ENCODE assay signal across 27 cellular contexts in the genomic region with DNA sequence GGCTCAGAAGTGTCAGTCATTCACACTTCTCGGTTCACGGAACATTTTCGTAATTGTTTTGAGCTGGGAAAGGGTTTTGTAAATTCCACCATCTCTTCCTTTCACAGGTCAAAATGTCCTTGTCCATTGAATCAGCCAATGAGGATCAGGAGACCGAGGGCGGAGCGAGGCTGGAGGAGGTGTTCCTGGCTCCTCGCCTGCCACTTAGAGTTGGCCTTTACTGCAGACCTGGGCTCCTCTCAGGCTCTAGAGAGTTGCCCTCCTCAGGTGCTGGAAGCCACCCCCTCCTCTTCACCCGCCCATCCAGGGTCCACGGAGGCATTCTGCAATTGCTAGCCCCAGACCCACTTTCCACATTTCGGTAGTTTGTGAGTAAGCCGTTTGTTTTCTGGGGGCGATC.
"Had no signal": no experiment of that assay in that cellular context is flagged by ENCODE, and none has a peak within 500 bp of the region (broad histone marks: within the 10 kb centered on the region; RNA-seq: fewer than 3 reads in every experiment).

No MANE protein-coding gene starts in this region.

- H3K4me3 ChIP-seq: dorsolateral prefrontal cortex, heart right ventricle, lower lobe of right lung, prostate gland, right atrium auricular region, sigmoid colon, testis, tibial artery had no signal

- H3K4me1 Mint-ChIP-seq: immature natural killer cell; natural killer cell; stimulated activated effector memory CD8-positive, alpha-beta T cell treated with anti-CD3 and anti-CD28 coated beads, Interleukin-12 subunit alpha, Interleukin-12 subunit beta, amount 100 ng/mL, for 72 hours had no signal

- ATAC-seq: esophagus mucosa; foreskin keratinocyte; heart right ventricle; left ventricle myocardium superior; lower lobe of right lung; natural killer cell; stimulated activated effector memory CD8-positive, alpha-beta T cell treated with anti-CD3 and anti-CD28 coated beads, Interleukin-12 subunit alpha, Interleukin-12 subunit beta, amount 100 ng/mL, for 72 hours; stimulated activated naive CD8-positive, alpha-beta T cell treated with anti-CD3 and anti-CD28 coated beads, Interleukin-15, Interleukin-2, amounts not matched to agents 100 U/mL and 50 U/mL, for 24 hours had no signal

- H3K36me3 Mint-ChIP-seq: immature natural killer cell; natural killer cell; stimulated activated effector memory CD8-positive, alpha-beta T cell treated with anti-CD3 and anti-CD28 coated beads, Interleukin-12 subunit alpha, Interleukin-12 subunit beta, amount 100 ng/mL, for 72 hours; type B pancreatic cell had no signal

- DNase-seq: dorsolateral prefrontal cortex; effector CD4-positive, alpha-beta T cell; endodermal cell; foreskin keratinocyte; glutamatergic neuron; heart right ventricle; hippocampal formation; immature natural killer cell; left ventricle myocardium superior; lower lobe of right lung; natural killer cell; sigmoid colon; stimulated activated CD4-positive, alpha-beta T cell treated with anti-CD3 and anti-CD28 coated beads, Interleukin-2, amount 100 ng/mL, for 24 hours; stimulated activated CD4-positive, alpha-beta T cell treated with anti-CD3 and anti-CD28 coated beads, Interleukin-4, amount 100 ng/mL, for 24 hours; stimulated activated naive CD8-positive, alpha-beta T cell treated with anti-CD3 and anti-CD28 coated beads, Interleukin-15, Interleukin-2, amounts not matched to agents 100 U/mL and 50 U/mL, for 24 hours; substantia nigra; testis; tibial artery had no signal

- H3K36me3 ChIP-seq: heart right ventricle, lower lobe of right lung, neutrophil, prostate gland, right atrium auricular region, sigmoid colon, tibial artery had no signal

- H3K27ac ChIP-seq: dorsolateral prefrontal cortex, epithelial cell of prostate, foreskin keratinocyte, heart right ventricle, lower lobe of right lung, neutrophil, prostate gland, right atrium auricular region, sigmoid colon, testis, tibial artery had no signal

- H3K9me3 Mint-ChIP-seq: endodermal cell, type B pancreatic cell had no signal

- H3K27ac Mint-ChIP-seq: endodermal cell; immature natural killer cell; natural killer cell; stimulated activated effector memory CD8-positive, alpha-beta T cell treated with anti-CD3 and anti-CD28 coated beads, Interleukin-12 subunit alpha, Interleukin-12 subunit beta, amount 100 ng/mL, for 72 hours; type B pancreatic cell had no signal

- H3K4me3 Mint-ChIP-seq: endodermal cell; immature natural killer cell; natural killer cell; stimulated activated effector memory CD8-positive, alpha-beta T cell treated with anti-CD3 and anti-CD28 coated beads, Interleukin-12 subunit alpha, Interleukin-12 subunit beta, amount 100 ng/mL, for 72 hours; type B pancreatic cell had no signal

- H3K9me3 ChIP-seq: heart right ventricle, lower lobe of right lung, neutrophil, prostate gland, right atrium auricular region, sigmoid colon, testis, tibial artery had no signal

- H3K27me3 ChIP-seq: dorsolateral prefrontal cortex, foreskin keratinocyte, heart right ventricle, neutrophil, right atrium auricular region, sigmoid colon, testis, tibial artery had no signal

- FAIRE-seq: colon, keratinocyte had no signal

- H3K4me1 ChIP-seq: foreskin keratinocyte, lower lobe of right lung, prostate gland had no signal
